In the genomic region with DNA sequence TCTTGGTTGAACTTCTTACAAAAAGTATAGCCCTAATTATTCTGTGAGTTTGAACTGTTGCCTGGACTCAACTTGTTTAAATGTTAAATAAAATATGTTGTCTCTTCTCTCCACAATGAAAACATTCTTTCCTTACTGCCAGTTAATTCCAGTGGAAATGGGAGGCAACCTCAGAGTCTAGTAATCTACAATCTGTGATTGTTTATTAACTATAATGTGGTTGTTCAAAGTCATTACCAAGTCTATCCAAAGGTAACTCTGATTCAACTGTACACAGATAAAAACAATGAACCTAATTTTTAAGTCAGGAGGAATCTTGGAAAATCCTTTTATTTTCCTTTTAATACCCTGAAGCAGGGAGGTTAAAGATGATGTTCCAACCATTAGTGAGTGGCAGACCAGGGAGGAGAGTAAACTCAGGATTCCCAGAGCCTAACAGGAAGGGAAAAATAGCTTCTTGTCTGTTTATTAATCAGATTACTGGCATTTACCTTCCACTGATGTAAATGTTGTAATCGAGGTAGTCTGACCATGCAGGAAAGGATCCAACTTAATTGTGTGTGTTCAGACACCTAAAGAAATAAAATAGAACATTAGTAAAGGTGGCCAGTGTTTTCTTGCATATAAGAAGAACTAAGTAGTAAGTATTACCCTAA, we compare ENCODE assay signal across 27 cellular contexts. TPM values are rescaled to one million over a fixed set of nuclear protein-coding genes. Genes with fewer than 3 reads are reported as not detected.
"Had no signal": no experiment of that assay in that cellular context is flagged by ENCODE, and none has a peak within 500 bp of the region (broad histone marks: within the 10 kb centered on the region; RNA-seq: fewer than 3 reads in every experiment).

No MANE protein-coding gene starts in this region.

- H3K27ac ChIP-seq: neutrophil, right lobe of liver, transverse colon had no signal

- DNase-seq: activated CD4-positive, alpha-beta T cell treated with anti-CD3 and anti-CD28 coated beads for 1 hour; activated CD4-positive, alpha-beta T cell treated with anti-CD3 and anti-CD28 coated beads, Interleukin-2, amount 10 ng/mL, durations not matched to agents 7 days and 5 days; activated CD8-positive, alpha-beta T cell treated with anti-CD3 and anti-CD28 coated beads for 36 hours; activated naive CD4-positive, alpha-beta T cell; activated T-cell treated with anti-CD3 and anti-CD28 coated beads, Interleukin-2, amount 50 U/mL, for 48 hours; dermis blood vessel endothelial cell; effector CD4-positive, alpha-beta T cell; esophagus squamous epithelium; foreskin melanocyte; heart right ventricle; islet precursor cell; left lung; mucosa of descending colon; nephron progenitor cell; right lobe of liver; stimulated activated CD4-positive, alpha-beta T cell treated with anti-CD3 and anti-CD28 coated beads, Interleukin-12 subunit alpha, Interleukin-12 subunit beta, amount 100 ng/mL, for 4 hours; stimulated activated CD4-positive, alpha-beta T cell treated with anti-CD3 and anti-CD28 coated beads, Interleukin-4, amount 100 ng/mL, for 1 hour; stimulated activated naive CD8-positive, alpha-beta T cell treated with anti-CD3 and anti-CD28 coated beads, Interleukin-15, Interleukin-2, amounts not matched to agents 100 U/mL and 50 U/mL, for 24 hours; T-helper 17 cell; testis; transverse colon had no signal

- H3K27me3 ChIP-seq: esophagus squamous epithelium, heart right ventricle, left lung, neutrophil, right lobe of liver, testis, transverse colon had no signal

- ATAC-seq: activated CD8-positive, alpha-beta T cell treated with anti-CD3 and anti-CD28 coated beads for 36 hours; activated naive CD4-positive, alpha-beta T cell treated with anti-CD3 and anti-CD28 coated beads, Interleukin-2, amount 50 U/mL, for 72 hours; heart right ventricle; left lung; mucosa of descending colon; stimulated activated naive CD8-positive, alpha-beta T cell treated with anti-CD3 and anti-CD28 coated beads, Interleukin-15, Interleukin-2, amounts not matched to agents 100 U/mL and 50 U/mL, for 24 hours; T-helper 17 cell; WTC11 had no signal

- H3K4me3 ChIP-seq: esophagus squamous epithelium, heart right ventricle, left lung, lung, mucosa of descending colon, right lobe of liver, testis, transverse colon had no signal

- H3K36me3 ChIP-seq: neutrophil, right lobe of liver, transverse colon had no signal

- H3K9me3 ChIP-seq: esophagus squamous epithelium, heart right ventricle, left lung, mucosa of descending colon, neutrophil, right lobe of liver, testis, transverse colon had no signal

- H3K4me1 ChIP-seq: left lung, right lobe of liver, testis had no signal

RNA-seq across cellular contexts. Expression of gene TBX15, which starts 57.1 kb away (rescaled TPM):
- total RNA-seq: activated CD4-positive, alpha-beta T cell treated with anti-CD3 and anti-CD28 coated beads, Interleukin-2, amount 10 ng/mL, durations not matched to agents 7 days and 5 days; activated CD8-positive, alpha-beta T cell treated with anti-CD3 and anti-CD28 coated beads for 36 hours; activated naive CD4-positive, alpha-beta T cell treated with anti-CD3 and anti-CD28 coated beads, Interleukin-2, amount 50 U/mL, for 72 hours; activated T-helper 2 cell treated with anti-CD3 and anti-CD28 coated beads, Interferon-gamma antibody, Interleukin-2, Interleukin-4, amounts not matched to agents 10 μg/mL and 5 μg/mL and 100 μg/mL, durations not matched to agents 14 hours and 24 hours and 36 hours; dermis blood vessel endothelial cell; glomerular endothelial cell; mucosa of descending colon; T-helper 17 cell had no signal
